Comparison of ENCODE assay signal across 2 cellular contexts in the genomic region with DNA sequence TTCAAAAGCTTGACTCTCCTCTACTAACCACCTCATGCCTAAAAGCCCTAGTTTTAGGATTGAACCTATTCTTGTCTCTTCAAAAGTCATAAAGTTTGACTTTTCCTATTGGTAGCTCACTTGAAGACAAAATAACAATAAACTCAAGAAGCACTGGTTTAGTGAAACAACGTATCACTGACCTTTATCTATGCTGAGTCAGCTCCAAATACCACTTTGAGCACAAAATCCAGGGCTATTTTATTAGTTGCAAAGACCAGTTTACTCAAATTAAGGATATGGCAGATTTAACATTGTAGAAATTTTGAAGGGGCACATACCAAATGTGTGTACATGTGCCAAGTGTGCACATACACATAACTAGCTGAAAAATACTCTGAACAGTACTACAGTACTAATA.
TF ChIP-seq lines count a peak whose summit lies in the region.

No MANE protein-coding gene starts in this region.

TF ChIP-seq in IMR-90, 13 proteins besides CTCF, POLR2A, EP300 and RAD21:
- TF ChIP-seq MXI1 (IDR thresholded peaks at IDR 0.05; ENCODE audit: borderline replicate concordance, low read depth, low read length) (no peak), MAFK (IDR thresholded peaks at IDR 0.05; ENCODE audit: low read depth, low read length) (peak; percentile 82), ELK1 (IDR thresholded peaks at IDR 0.05; ENCODE audit: borderline replicate concordance, low read depth, low read length) (no peak)
TF ChIP-seq in IMR-90: peak in this region for 1.

TF ChIP-seq in K562, 482 proteins besides CTCF, POLR2A, EP300 and RAD21:
- TF ChIP-seq ZNF316 (IDR thresholded peaks at IDR 0.05): peak; percentile 11; the same call in 1 of the 2 replicates
- TF ChIP-seq POLR2B (IDR thresholded peaks at IDR 0.05; ENCODE audit: low read depth, partially characterized antibody): no peak
- TF ChIP-seq ATF3 (IDR thresholded peaks at IDR 0.05): no peak
- no peak for TF ChIP-seq ATF3 (CRISPR knock-in tag; conservative IDR thresholded peaks at IDR 0.05)
- no peak for TF ChIP-seq HLTF (IDR thresholded peaks at IDR 0.05)
